Comparison of ENCODE assay signal across 10 cellular contexts in genomic region chr10:92418221-92418620, GRCh38.
"Had no signal": no experiment of that assay in that cellular context is flagged by ENCODE, and none has a peak within 500 bp of the region (broad histone marks: within the 10 kb centered on the region; RNA-seq: fewer than 3 reads in every experiment).

No MANE protein-coding gene starts in this region.

- DNase-seq: GM23248, GOT3, H7, H9, HCEC 1CT, HFFc6 had no signal

- H3K36me3 ChIP-seq: HAP-1 had no signal

- H3K4me1 ChIP-seq: HAP-1 had no signal

- H3K9me3 ChIP-seq: HAP-1 had no signal

- H3K4me3 Mint-ChIP-seq: GM23338, H9, HFFc6 had no signal

- H3K9me3 Mint-ChIP-seq: HFFc6 had no signal

- H3K27ac ChIP-seq: GM23248 had no signal

- FAIRE-seq: H1, H54 had no signal

- H3K4me3 ChIP-seq: GM23248, GM23338, HAP-1 had no signal

- H3K27ac Mint-ChIP-seq: GM23338, H9, HFFc6 had no signal

- H3K9ac ChIP-seq: GM23248 had no signal
